ENCODE assay signal across 9 cellular contexts in genomic region chr9:109931623-109932022, GRCh38.
"Had no signal": no experiment of that assay in that cellular context is flagged by ENCODE, and none has a peak within 500 bp of the region (broad histone marks: within the 10 kb centered on the region; RNA-seq: fewer than 3 reads in every experiment).

No MANE protein-coding gene starts in this region.

- FAIRE-seq: H1, H54, HTR-8/SVneo, K562 had no signal

- H3K9me3 Mint-ChIP-seq: GM23338, H9 had no signal

- H2AFZ ChIP-seq: GM23338 had no signal

- DNase-seq: H9, HCEC 1CT, IMR-90, KG1 had no signal

- H3K4me3 ChIP-seq: GM23338, K562 had no signal

- H3K27ac Mint-ChIP-seq: GM23338, H9 had no signal

- ATAC-seq: K562 had no signal

- H3K4me2 ChIP-seq: GM23338 had no signal

- H3K4me3 Mint-ChIP-seq: GM23338, H9 had no signal
